ENCODE assay signal across 15 cellular contexts in the genomic region with DNA sequence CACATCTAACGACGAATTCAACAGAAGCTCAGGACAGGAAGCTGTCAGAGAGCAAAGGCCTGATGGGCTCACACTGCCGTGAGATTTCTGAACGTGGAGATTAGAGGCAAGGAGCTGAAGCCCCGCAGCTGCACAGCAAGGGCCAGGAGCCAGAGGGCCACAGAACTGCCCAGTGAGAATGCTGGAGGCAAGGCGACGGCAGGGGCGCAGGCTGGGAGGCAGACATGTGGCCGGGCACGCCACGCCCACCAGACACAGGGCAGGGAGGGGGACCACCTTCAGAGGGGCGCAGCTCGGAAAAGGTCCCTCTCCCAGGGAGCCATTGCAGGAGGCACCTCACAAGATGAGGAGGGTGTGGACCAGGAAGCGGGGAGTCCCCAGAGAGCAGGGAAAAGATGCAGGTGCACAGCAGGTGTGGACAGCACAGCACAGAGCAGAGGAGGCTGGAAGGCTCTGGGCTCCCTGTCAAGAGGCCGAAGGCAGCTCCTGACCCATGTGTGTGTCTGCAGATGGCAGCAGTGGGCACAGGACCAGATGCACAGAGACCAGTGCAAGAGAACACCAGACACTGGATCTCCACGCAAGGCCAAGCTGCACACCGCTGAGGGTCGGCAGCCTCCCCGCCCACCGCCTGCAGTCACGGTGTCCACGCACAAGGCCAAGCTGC. TPM values are rescaled to one million over a fixed set of nuclear protein-coding genes. Genes with fewer than 3 reads are reported as not detected.
A peak's percentile ranks its signal among the peaks of the same experiment; 100 is the strongest.
DNase-seq lines count a peak whose midpoint lies in the region; ATAC-seq and TF ChIP-seq lines count a peak whose summit lies in the region.
"Had no signal": no experiment of that assay in that cellular context is flagged by ENCODE, and none has a peak within 500 bp of the region (broad histone marks: within the 10 kb centered on the region; RNA-seq: fewer than 3 reads in every experiment).

No MANE protein-coding gene starts in this region.

- POLR2A ChIA-PET in HEK293 (lab: Yijun Ruan, JAX) = no interaction called here

- peaks cover 13% of the 10 kb centered on the region for H3K36me3 Mint-ChIP-seq in central memory CD8-positive, alpha-beta T cell (ENCODE audit: insufficient read depth)
- no peaks in the 10 kb centered on the region for H3K36me3 Mint-ChIP-seq in activated naive CD8-positive, alpha-beta T cell treated with anti-CD3 and anti-CD28 coated beads for 36 hours

- no peaks in the 10 kb centered on the region for H3K9me3 Mint-ChIP-seq in central memory CD8-positive, alpha-beta T cell
- H3K9me3 Mint-ChIP-seq in activated naive CD8-positive, alpha-beta T cell treated with anti-CD3 and anti-CD28 coated beads for 36 hours = no peaks in the 10 kb centered on the region
- H3K9me3 Mint-ChIP-seq: GM23338, HFFc6 had no signal

- no peak overlapping the region for H3K9ac ChIP-seq in neuronal stem cell (ENCODE audit: low read depth, low read length, poor library complexity)

- H3K4me3 ChIP-seq in HEK293 (ENCODE audit: low read depth, low read length) (no peak overlapping the region), neuronal stem cell (ENCODE audit: low read length in 2 of 2) (no peak overlapping the region)
- H3K4me3 ChIP-seq: GM23338 had no signal

- no CpG with 5 or more reads among the region's 22 CpGs for WGBS in neuronal stem cell (ENCODE audit: extremely low coverage in 2 of 2, insufficient read length in 2 of 2, insufficient replicate concordance in 1 of 2), 2 donors

- H2AK5ac ChIP-seq in neuronal stem cell (ENCODE audit: low read depth, low read length) = no peak overlapping the region

- no peak overlapping the region for H2BK120ac ChIP-seq in neuronal stem cell (ENCODE audit: low read depth, low read length)

- no peak overlapping the region for H2BK15ac ChIP-seq in neuronal stem cell (ENCODE audit: low read length)

- H3K9me3 ChIP-seq in HEK293 (ENCODE audit: control insufficient read depth, insufficient read depth, low read depth, low read length) = no peaks in the 10 kb centered on the region
- no peaks in the 10 kb centered on the region for H3K9me3 ChIP-seq in neuronal stem cell (replicated peaks in 1 of 2; ENCODE audit: control insufficient read depth in 2 of 2, insufficient read depth in 1 of 2, low read depth in 1 of 2, low read length in 2 of 2)

- no peak overlapping the region for H3K4me2 ChIP-seq in neuronal stem cell (ENCODE audit: insufficient read depth, low read length, poor library complexity, severe bottlenecking)
- H3K4me2 ChIP-seq: GM23338 had no signal

- no peak for TF ChIP-seq CTCF in HEK293 (tag by site-specific recombination; IDR thresholded peaks at IDR 0.05)

- H3K4me1 ChIP-seq in HEK293 (ENCODE audit: control insufficient read depth, insufficient read depth, low read length) (no peaks in the 10 kb centered on the region), neuronal stem cell (ENCODE audit: control insufficient read depth in 2 of 2, insufficient read depth in 1 of 2, low read depth in 1 of 2, low read length in 2 of 2) (no peaks in the 10 kb centered on the region)

- DNase-seq in central memory CD8-positive, alpha-beta T cell (ENCODE audit: low spot score in 2 of 2) = no peak
- DNase-seq in neuronal stem cell (ENCODE audit: low spot score) = no peak
- no peak for DNase-seq in DMS53 (lab: John Stamatoyannopoulos, UW)
- DNase-seq in activated CD4-positive, alpha-beta T cell treated with anti-CD3 and anti-CD28 coated beads for 48 hours = no peak
- no peak for DNase-seq in activated naive CD8-positive, alpha-beta T cell treated with anti-CD3 and anti-CD28 coated beads for 36 hours
- DNase-seq in GDM1 (lab: John Stamatoyannopoulos, UW) = no peak
- DNase-seq: DMS 273 treated with DMSO at 0.1 percent for 48 hours, HFFc6, NCI-H1048, NCI-H1436 treated with DMSO at 0.1 percent for 48 hours, NCI-H2029 treated with DMSO at 0.1 percent for 48 hours, NCI-H774, SHP77 had no signal

- no peak overlapping the region for H3K4ac ChIP-seq in neuronal stem cell (ENCODE audit: low read length)

- H3K27me3 ChIP-seq in neuronal stem cell (ENCODE audit: control insufficient read depth in 3 of 3, insufficient read depth in 3 of 3, low read depth in 1 of 3, low read length in 3 of 3) = no peaks in the 10 kb centered on the region

- H3K36me3 ChIP-seq in HEK293 (ENCODE audit: control insufficient read depth in 2 of 2, insufficient read depth in 1 of 2, low read length in 2 of 2) (peaks cover 0 to 8% of the 10 kb centered on the region in 2 experiments; a peak in 2 of 3 replicates), neuronal stem cell (replicated peaks in 1 of 2; ENCODE audit: control insufficient read depth in 2 of 2, insufficient read depth in 2 of 2, low read length in 2 of 2) (peaks cover 4 to 17% of the 10 kb centered on the region in 2 donors)

- ATAC-seq in central memory CD8-positive, alpha-beta T cell (replicated peaks; ENCODE audit: extremely low read depth, poor library complexity, severe bottlenecking) = no peak
- ATAC-seq: GM23338 had no signal

- no peak overlapping the region for H3K18ac ChIP-seq in neuronal stem cell (ENCODE audit: low read length)

- H4K91ac ChIP-seq in neuronal stem cell (ENCODE audit: low read depth, low read length, poor library complexity) = no peak overlapping the region

- peaks cover 17% of the 10 kb centered on the region for H3K79me1 ChIP-seq in neuronal stem cell (ENCODE audit: low read depth, low read length)

- H4K8ac ChIP-seq in neuronal stem cell (ENCODE audit: low read depth, low read length) = no peak overlapping the region

- CTCF ChIA-PET in HEK293 (lab: Yijun Ruan, JAX) = interaction anchor here (1.7 kb wide), 1 partner anchor 10 kb away, joined by 5 read pairs; no protein-coding TSS in a partner anchor

- H3K27me3 Mint-ChIP-seq in central memory CD8-positive, alpha-beta T cell = no peaks in the 10 kb centered on the region
- no peaks in the 10 kb centered on the region for H3K27me3 Mint-ChIP-seq in activated naive CD8-positive, alpha-beta T cell treated with anti-CD3 and anti-CD28 coated beads for 36 hours

- peak overlapping the region; percentile 56 for H2BK5ac ChIP-seq in neuronal stem cell (ENCODE audit: low read length)

- H3K27ac Mint-ChIP-seq in central memory CD8-positive, alpha-beta T cell (ENCODE audit: low read depth) = peak overlapping the region; percentile 73
- no peak overlapping the region for H3K27ac Mint-ChIP-seq in activated naive CD8-positive, alpha-beta T cell treated with anti-CD3 and anti-CD28 coated beads for 36 hours
- H3K27ac Mint-ChIP-seq: GM23338, HFFc6 had no signal

- H2BK12ac ChIP-seq in neuronal stem cell (ENCODE audit: low read length) = no peak overlapping the region

- H2AFZ ChIP-seq in neuronal stem cell (ENCODE audit: low read length) = no peak overlapping the region
- H2AFZ ChIP-seq: GM23338 had no signal

- H3K27ac ChIP-seq in HEK293 (ENCODE audit: extremely low read depth, low read depth, low read length) (no peak overlapping the region), neuronal stem cell (replicated peaks; ENCODE audit: low read length) (no peak overlapping the region)

- H3K4me3 Mint-ChIP-seq in central memory CD8-positive, alpha-beta T cell = no peak overlapping the region
- H3K4me3 Mint-ChIP-seq in activated naive CD8-positive, alpha-beta T cell treated with anti-CD3 and anti-CD28 coated beads for 36 hours = no peak overlapping the region
- H3K4me3 Mint-ChIP-seq: GM23338, HFFc6 had no signal

- no peak overlapping the region for H3K23ac ChIP-seq in neuronal stem cell (ENCODE audit: low read depth, low read length, poor library complexity)

- peaks cover 15% of the 10 kb centered on the region for H3K4me1 Mint-ChIP-seq in central memory CD8-positive, alpha-beta T cell
- H3K4me1 Mint-ChIP-seq in activated naive CD8-positive, alpha-beta T cell treated with anti-CD3 and anti-CD28 coated beads for 36 hours = no peaks in the 10 kb centered on the region

- no peak overlapping the region for H3K14ac ChIP-seq in neuronal stem cell (ENCODE audit: low read length)

TF ChIP-seq in HEK293, 187 proteins besides CTCF, POLR2A, EP300 and RAD21 (continues in another document):
- TF ChIP-seq OSR2 (tag by site-specific recombination; IDR thresholded peaks at IDR 0.05) (no peak), ZNF792 (tag by site-specific recombination; IDR thresholded peaks at IDR 0.05) (no peak), KLF9 (tag by site-specific recombination; IDR thresholded peaks at IDR 0.05; ENCODE audit: low read depth) (0 out of 2 replicates have a peak, but pooled peaks have one; percentile 17), ZBTB20 (tag by site-specific recombination; IDR thresholded peaks at IDR 0.05) (no peak), GLIS2 (tag by site-specific recombination; IDR thresholded peaks at IDR 0.05) (0 out of 2 replicates have a peak, but pooled peaks have one; percentile 28), ZNF747 (tag by site-specific recombination; IDR thresholded peaks at IDR 0.05) (no peak), ZXDB (tag by site-specific recombination; IDR thresholded peaks at IDR 0.05) (no peak), GLIS1 (tag by site-specific recombination; IDR thresholded peaks at IDR 0.05) (peak; percentile 57), ZNF677 (tag by site-specific recombination; IDR thresholded peaks at IDR 0.05) (no peak), ZNF175 (tag by site-specific recombination; IDR thresholded peaks at IDR 0.05) (no peak)
- TF ChIP-seq, protein P1, sequence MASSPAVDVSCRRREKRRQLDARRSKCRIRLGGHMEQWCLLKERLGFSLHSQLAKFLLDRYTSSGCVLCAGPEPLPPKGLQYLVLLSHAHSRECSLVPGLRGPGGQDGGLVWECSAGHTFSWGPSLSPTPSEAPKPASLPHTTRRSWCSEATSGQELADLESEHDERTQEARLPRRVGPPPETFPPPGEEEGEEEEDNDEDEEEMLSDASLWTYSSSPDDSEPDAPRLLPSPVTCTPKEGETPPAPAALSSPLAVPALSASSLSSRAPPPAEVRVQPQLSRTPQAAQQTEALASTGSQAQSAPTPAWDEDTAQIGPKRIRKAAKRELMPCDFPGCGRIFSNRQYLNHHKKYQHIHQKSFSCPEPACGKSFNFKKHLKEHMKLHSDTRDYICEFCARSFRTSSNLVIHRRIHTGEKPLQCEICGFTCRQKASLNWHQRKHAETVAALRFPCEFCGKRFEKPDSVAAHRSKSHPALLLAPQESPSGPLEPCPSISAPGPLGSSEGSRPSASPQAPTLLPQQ (tag by site-specific recombination; IDR thresholded peaks at IDR 0.05) = no peak

RNA-seq across cellular contexts. Expression of gene BTBD6, which starts 23.0 kb away (rescaled TPM):
- 10.8 TPM for polyA plus RNA-seq in neuronal stem cell (2013, experiment 1 of 2)
- 10.4 TPM for polyA plus RNA-seq in neuronal stem cell (2013, experiment 2 of 2)
- 10 to 100 TPM; 33.9 to 35.2 TPM for total RNA-seq in activated naive CD8-positive, alpha-beta T cell treated with anti-CD3 and anti-CD28 coated beads for 36 hours

RNA-seq across cellular contexts. Expression of gene BRF1, which starts 29.4 kb away (rescaled TPM):
- polyA plus RNA-seq in neuronal stem cell (2013, experiment 1 of 2) = 14.0 TPM
- 14.3 TPM for polyA plus RNA-seq in neuronal stem cell (2013, experiment 2 of 2)
- total RNA-seq in activated naive CD8-positive, alpha-beta T cell treated with anti-CD3 and anti-CD28 coated beads for 36 hours = 10 to 100 TPM; 21.9 to 22.8 TPM

RNA-seq across cellular contexts. Expression of gene PACS2, which starts 43.2 kb away (rescaled TPM):
- 33.5 TPM for polyA plus RNA-seq in neuronal stem cell (2013, experiment 1 of 2)
- 32.3 TPM for polyA plus RNA-seq in neuronal stem cell (2013, experiment 2 of 2)
- total RNA-seq in activated naive CD8-positive, alpha-beta T cell treated with anti-CD3 and anti-CD28 coated beads for 36 hours = 10 to 100 TPM; 21.1 to 22.2 TPM
